8 cellular contexts compared by ENCODE assay signal in genomic region chr1:154272217-154272998, GRCh38. TPM values are rescaled to one million over a fixed set of nuclear protein-coding genes. Genes with fewer than 3 reads are reported as not detected.
DNase-seq lines count a peak whose midpoint lies in the region; ATAC-seq, FAIRE-seq and TF ChIP-seq lines count a peak whose summit lies in the region.

Gene HAX1 (plus strand): TSS chr1:154272629. CDS start chr1:154272724, 95 bp downstream.

- peaks cover 68% of the 10 kb centered on the region for H3K36me3 ChIP-seq in left ventricle myocardium inferior
- H3K36me3 ChIP-seq in prostate gland: peaks cover 9 to 18% of the 10 kb centered on the region in 2 donors

- H3K4me1 ChIP-seq in left ventricle myocardium inferior (peaks cover 26% of the 10 kb centered on the region), prostate gland (replicated peaks) (peaks cover 3% of the 10 kb centered on the region)

- H3K4me3 ChIP-seq in GM12875 (ENCODE audit: low read depth, low read length) (peak within 1 kb of the TSS; percentile 80), left ventricle myocardium inferior (peak within 1 kb of the TSS; percentile 89), prostate gland (peak within 1 kb of the TSS; percentile 59 to 78)

- peak; percentile 57 for TF ChIP-seq POLR2A in prostate gland (IDR thresholded peaks at IDR 0.05)

- H3K27me3 ChIP-seq in left ventricle myocardium inferior (ENCODE audit: low read depth): no peaks in the 10 kb centered on the region
- no peaks in the 10 kb centered on the region for H3K27me3 ChIP-seq in prostate gland (replicated peaks; ENCODE audit: insufficient read depth)

- peak; percentile 74 for FAIRE-seq in urothelium cell line (lab: Jason Lieb, UNC)

- under 1% methylated on average over 47 of the region's 47 CpGs for WGBS in prostate gland

- H3K9me3 ChIP-seq in left ventricle myocardium inferior (replicated peaks) (no peaks in the 10 kb centered on the region), prostate gland (no peaks in the 10 kb centered on the region)

- intact Hi-C loops in left ventricle myocardium inferior (cut with micrococcal nuclease) (no loop called here), prostate gland (cut with DNase I) (loop anchor here (2.0 to 10.0 kb wide), 3 partner anchors 52 to 478 kb away; partner anchors contain the start of gene UBAP2L)

- peak; percentile 79 for TF ChIP-seq CTCF in GM12875 (IDR thresholded peaks at IDR 0.05; ENCODE audit: borderline replicate concordance, insufficient read depth, low read depth, low read length)
- peak; percentile 85 for TF ChIP-seq CTCF in left ventricle myocardium inferior (IDR thresholded peaks at IDR 0.05; ENCODE audit: borderline replicate concordance)
- TF ChIP-seq CTCF in prostate gland (IDR thresholded peaks at IDR 0.05): peak; percentile 75 to 90 (median 84)

- peak; percentile 80 for ATAC-seq in HG02840 (IDR thresholded peaks at IDR 0.05; ENCODE audit: low FRiP score, unreplicated experiment)

- DNase-seq in NCI-H1436 treated with DMSO at 0.1 percent for 48 hours (lab: John Stamatoyannopoulos, UW) (peak; percentile 71), T-helper 1 cell (peak; percentile 88 to 99 (median 94)), amniotic epithelial cell (ENCODE audit: low read depth) (peak; percentile 94), left ventricle myocardium inferior (peak; percentile 92), prostate gland (ENCODE audit: low spot score) (peak; percentile 88), urothelium cell line (ENCODE audit: low spot score) (peak; percentile 93)

- H3K27ac ChIP-seq in left ventricle myocardium inferior (replicated peaks): peak within 1 kb of the TSS; percentile 93
- H3K27ac ChIP-seq in prostate gland: peak within 1 kb of the TSS; percentile 81 to 82

RNA-seq across cellular contexts. Expression of gene HAX1, which starts in this region (rescaled TPM):
- total RNA-seq in left ventricle myocardium inferior (178 TPM), prostate gland (10 to 100 TPM; 95.2 to 96.6 TPM)

Comparison
In these comparisons a context has a peak if more than half of its experiments do, and no peak if none do; other contexts are left out.
1. Peak in every context shown above with its lines: DNase-seq, ATAC-seq, H3K4me3 ChIP-seq and H3K27ac ChIP-seq.